In the genomic region with DNA sequence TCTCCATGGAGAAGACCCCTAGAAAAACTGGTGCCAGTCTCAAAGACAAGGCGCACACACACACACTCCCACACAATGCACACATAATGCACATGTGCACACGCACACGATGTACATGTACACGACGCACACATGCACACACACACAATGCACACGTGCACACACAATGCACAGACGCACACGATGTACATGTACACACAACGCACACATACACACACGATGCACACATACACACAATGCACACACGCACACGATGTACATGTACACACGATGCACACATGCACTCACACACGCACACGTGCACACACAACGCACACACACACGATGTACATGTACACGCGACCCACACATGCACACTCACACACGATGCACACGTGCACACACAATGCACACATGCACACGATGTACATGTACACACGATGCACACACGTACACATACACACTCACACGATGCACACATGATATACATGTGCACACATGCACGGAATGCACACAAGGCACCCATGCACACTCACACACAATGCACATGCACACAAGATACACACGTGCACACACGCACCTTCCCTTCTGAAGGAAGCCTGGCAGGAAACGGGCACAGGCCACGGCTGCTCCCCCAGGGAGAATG, we compare ENCODE assay signal across 26 cellular contexts.
DNase-seq lines count a peak whose midpoint lies in the region; ATAC-seq, FAIRE-seq and TF ChIP-seq lines count a peak whose summit lies in the region.
"Had no signal": no experiment of that assay in that cellular context is flagged by ENCODE, and none has a peak within 500 bp of the region (broad histone marks: within the 10 kb centered on the region; RNA-seq: fewer than 3 reads in every experiment).

No MANE protein-coding gene starts in this region.

- ATAC-seq in activated B cell treated with CpG ODN at 0.5 μM for 24 hours (ENCODE audit: low read depth) (no peak), pancreas (no peak)
- no peak for ATAC-seq in stimulated activated naive CD8-positive, alpha-beta T cell treated with anti-CD3 and anti-CD28 coated beads, Interleukin-15, Interleukin-2, amounts not matched to agents 100 U/mL and 50 U/mL, for 24 hours
- ATAC-seq: activated CD4-positive, alpha-beta T cell treated with anti-CD3 and anti-CD28 coated beads for 36 hours; activated T-cell treated with anti-CD3 and anti-CD28 coated beads, Interleukin-2, amount 50 U/mL, for 4 hours; PC-3 had no signal

- H3K4me2 ChIP-seq in OCI-LY7 (ENCODE audit: low read length) = no peak overlapping the region
- H3K4me2 ChIP-seq in smooth muscle cell = no peak overlapping the region

- peak overlapping the region; percentile 38 for H3K27ac Mint-ChIP-seq in activated B cell treated with CpG ODN at 0.5 μM for 24 hours
- H3K27ac Mint-ChIP-seq in endothelial cell (ENCODE audit: unreplicated experiment) = no peak overlapping the region
- H3K27ac Mint-ChIP-seq: activated CD4-positive, alpha-beta T cell treated with anti-CD3 and anti-CD28 coated beads for 36 hours; activated naive CD4-positive, alpha-beta T cell treated with anti-CD3 and anti-CD28 coated beads for 36 hours had no signal

- peaks cover 42% of the 10 kb centered on the region for H3K36me3 Mint-ChIP-seq in activated B cell treated with CpG ODN at 0.5 μM for 24 hours (ENCODE audit: low read depth)
- peaks cover 6% of the 10 kb centered on the region for H3K36me3 Mint-ChIP-seq in endothelial cell (ENCODE audit: low read depth, unreplicated experiment)

- BruUV-seq in OCI-LY7 (replicated peaks; lab: Mats Ljungman, UMichigan) = no TSS peak

- H3K27ac ChIP-seq in pancreas = peak overlapping the region in 3 of 4 donors; percentile 46 to 67 (median 55)
- no peak overlapping the region for H3K27ac ChIP-seq in OCI-LY7 (ENCODE audit: low read depth, low read length, poor library complexity, severe bottlenecking)
- H3K27ac ChIP-seq in smooth muscle cell (ENCODE audit: low read depth) = no peak overlapping the region
- H3K27ac ChIP-seq: esophagus squamous epithelium, parathyroid adenoma, sigmoid colon, suprapubic skin had no signal

- CTCF ChIA-PET in activated B cell treated with CpG ODN at 0.5 μM for 24 hours (lab: Charles Lee) = no interaction called here
- CTCF ChIA-PET in OCI-LY7 (lab: Charles Lee; ENCODE audit: unreplicated experiment) = no interaction called here

- H3F3A ChIP-seq in smooth muscle cell (ENCODE audit: low read depth) = no peaks in the 10 kb centered on the region

- H3K36me3 ChIP-seq in pancreas = no peaks in the 10 kb centered on the region
- no peaks in the 10 kb centered on the region for H3K36me3 ChIP-seq in OCI-LY7 (ENCODE audit: insufficient read depth, low read length)
- H3K36me3 ChIP-seq in smooth muscle cell (ENCODE audit: low read depth) = no peaks in the 10 kb centered on the region
- H3K36me3 ChIP-seq: esophagus squamous epithelium, sigmoid colon, suprapubic skin had no signal

- H3K4me1 ChIP-seq in pancreas (peaks cover 4 to 27% (median 4%) of the 10 kb centered on the region in 3 donors), OCI-LY7 (ENCODE audit: insufficient read depth, low read length, poor library complexity, severe bottlenecking) (no peaks in the 10 kb centered on the region), smooth muscle cell (ENCODE audit: low read depth) (peaks cover 19% of the 10 kb centered on the region)
- H3K4me1 ChIP-seq: parathyroid adenoma had no signal

- H3K4me3 Mint-ChIP-seq in activated B cell treated with CpG ODN at 0.5 μM for 24 hours (no peak overlapping the region), endothelial cell (ENCODE audit: unreplicated experiment) (peak overlapping the region; percentile 68)
- H3K4me3 Mint-ChIP-seq: activated CD4-positive, alpha-beta T cell treated with anti-CD3 and anti-CD28 coated beads for 36 hours; activated naive CD4-positive, alpha-beta T cell treated with anti-CD3 and anti-CD28 coated beads for 36 hours; activated T-cell treated with anti-CD3 and anti-CD28 coated beads, Interleukin-2, amount 50 U/mL, for 4 hours had no signal

- H3K9ac ChIP-seq in smooth muscle cell (ENCODE audit: low read depth) = no peak overlapping the region
- H3K9ac ChIP-seq: parathyroid adenoma had no signal

- FAIRE-seq in D721Med (lab: Jason Lieb, UNC) (peak; percentile 21), pancreas (lab: Jason Lieb, UNC) (no peak)

- DNase-seq in D721Med (ENCODE audit: insufficient read length, low spot score) = no peak
- no peak for DNase-seq in activated B cell treated with CpG ODN at 0.5 μM for 24 hours
- no peak for DNase-seq in endothelial cell (ENCODE audit: low spot score)
- DNase-seq in pancreas = no peak
- no peak for DNase-seq in OCI-LY7 (ENCODE audit: low spot score)
- no peak for DNase-seq in KG1 (lab: John Stamatoyannopoulos, UW)
- DNase-seq in smooth muscle cell (lab: John Stamatoyannopoulos, UW; ENCODE audit: unreplicated experiment) = no peak
- no peak for DNase-seq in stimulated activated naive CD8-positive, alpha-beta T cell treated with anti-CD3 and anti-CD28 coated beads, Interleukin-15, Interleukin-2, amounts not matched to agents 100 U/mL and 50 U/mL, for 24 hours
- DNase-seq: activated CD4-positive, alpha-beta T cell treated with anti-CD3 and anti-CD28 coated beads for 36 hours; activated CD8-positive, alpha-beta memory T cell treated with anti-CD3 and anti-CD28 coated beads for 24 hours; activated naive CD4-positive, alpha-beta T cell treated with anti-CD3 and anti-CD28 coated beads for 36 hours; activated T-cell treated with anti-CD3 and anti-CD28 coated beads, Interleukin-2, amount 50 U/mL, for 4 hours; aorta; DMS 273 treated with DMSO at 0.1 percent for 48 hours; effector CD4-positive, alpha-beta T cell; esophagus squamous epithelium; NCI-H1092 treated with DMSO at 0.1 percent for 48 hours; NCI-H2029 treated with DMSO at 0.1 percent for 48 hours; NCI-H446; PC-3; SHP77; sigmoid colon; SW 1271 had no signal

- intact Hi-C loops in activated B cell treated with CpG ODN at 0.5 μM for 24 hours (cut with micrococcal nuclease) (no loop called here), pancreas (cut with DNase I) (no loop called here), OCI-LY7 (cut with micrococcal nuclease; ENCODE audit: unreplicated experiment) (no loop called here)

- H3K9me3 Mint-ChIP-seq in activated B cell treated with CpG ODN at 0.5 μM for 24 hours (no peaks in the 10 kb centered on the region), endothelial cell (ENCODE audit: unreplicated experiment) (no peaks in the 10 kb centered on the region)
- H3K9me3 Mint-ChIP-seq: activated naive CD4-positive, alpha-beta T cell treated with anti-CD3 and anti-CD28 coated beads for 36 hours; activated T-cell treated with anti-CD3 and anti-CD28 coated beads, Interleukin-2, amount 50 U/mL, for 4 hours had no signal

- H2AFZ ChIP-seq in OCI-LY7 (ENCODE audit: low read length) (no peak overlapping the region), smooth muscle cell (ENCODE audit: low read depth) (no peak overlapping the region)
- H2AFZ ChIP-seq: parathyroid adenoma had no signal

- H3K4me3 ChIP-seq in pancreas (no peak overlapping the region), OCI-LY7 (ENCODE audit: low read depth, low read length, poor library complexity, severe bottlenecking) (no peak overlapping the region), smooth muscle cell (no peak overlapping the region)
- H3K4me3 ChIP-seq: esophagus squamous epithelium, lung, sigmoid colon, suprapubic skin had no signal

- POLR2A ChIA-PET in activated B cell treated with CpG ODN at 0.5 μM for 24 hours (lab: Charles Lee) = no interaction called here
- POLR2A ChIA-PET in OCI-LY7 (lab: Charles Lee) = no interaction called here

- H3K9me3 ChIP-seq in pancreas (no peaks in the 10 kb centered on the region), OCI-LY7 (ENCODE audit: low read length) (no peaks in the 10 kb centered on the region), smooth muscle cell (replicated peaks; ENCODE audit: low read depth) (no peaks in the 10 kb centered on the region)
- H3K9me3 ChIP-seq: esophagus squamous epithelium, sigmoid colon, suprapubic skin had no signal

- H3K4me1 Mint-ChIP-seq in activated B cell treated with CpG ODN at 0.5 μM for 24 hours = peaks cover 67% of the 10 kb centered on the region
- peaks cover 19% of the 10 kb centered on the region for H3K4me1 Mint-ChIP-seq in endothelial cell (ENCODE audit: unreplicated experiment)
- H3K4me1 Mint-ChIP-seq: activated CD4-positive, alpha-beta T cell treated with anti-CD3 and anti-CD28 coated beads for 36 hours had no signal

- no peaks in the 10 kb centered on the region for H3K9me2 ChIP-seq in OCI-LY7 (ENCODE audit: insufficient read depth, low read length)

- H3K27me3 ChIP-seq in pancreas = no peaks in the 10 kb centered on the region
- no peaks in the 10 kb centered on the region for H3K27me3 ChIP-seq in smooth muscle cell (ENCODE audit: low read depth)
- H3K27me3 ChIP-seq: esophagus squamous epithelium, sigmoid colon, suprapubic skin had no signal

- WGBS in pancreas, 2 donors = 73 to 75% methylated on average over 30 of the region's 30 CpGs
- WGBS in smooth muscle cell (ENCODE audit: low lambda C conversion rate) = 85% methylated on average over 30 of the region's 30 CpGs

- H3K79me2 ChIP-seq in OCI-LY7 (ENCODE audit: insufficient read depth, low read depth, low read length) = no peaks in the 10 kb centered on the region
- H3K79me2 ChIP-seq in smooth muscle cell (ENCODE audit: low read depth) = peaks cover 91% of the 10 kb centered on the region

- H3K27me3 Mint-ChIP-seq in activated B cell treated with CpG ODN at 0.5 μM for 24 hours (no peaks in the 10 kb centered on the region), endothelial cell (ENCODE audit: unreplicated experiment) (peaks cover 11% of the 10 kb centered on the region)

- H4K20me1 ChIP-seq in OCI-LY7 (ENCODE audit: insufficient read depth, low read length) = no peaks in the 10 kb centered on the region
- H4K20me1 ChIP-seq in smooth muscle cell (ENCODE audit: low read depth) = peaks cover 97% of the 10 kb centered on the region

- TF ChIP-seq CTCF in D721Med (IDR thresholded peaks at IDR 0.05; ENCODE audit: insufficient read depth, missing control alignments) (no peak), activated B cell treated with CpG ODN at 0.5 μM for 24 hours (IDR thresholded peaks at IDR 0.05) (no peak), endothelial cell (IDR thresholded peaks at IDR 0.05; ENCODE audit: unreplicated experiment) (no peak), pancreas (IDR thresholded peaks at IDR 0.05) (no peak), OCI-LY7 (conservative IDR thresholded peaks at IDR 0.05; ENCODE audit: low read length) (no peak), smooth muscle cell (IDR thresholded peaks at IDR 0.05; ENCODE audit: borderline replicate concordance, insufficient read depth, poor library complexity, severe bottlenecking) (no peak)

Comparison
In these comparisons a context has a peak if more than half of its experiments do, and no peak if none do; other contexts are left out.
1. H3K27ac ChIP-seq: peak in pancreas (3 of 4); none in OCI-LY7 (single experiment) and smooth muscle cell (single experiment).